28 cellular contexts compared by ENCODE assay signal in genomic region chr16:82425661-82426060, GRCh38.
A peak's percentile ranks its signal among the peaks of the same experiment; 100 is the strongest.
DNase-seq lines count a peak whose midpoint lies in the region; ATAC-seq and TF ChIP-seq lines count a peak whose summit lies in the region.
"Had no signal": no experiment of that assay in that cellular context is flagged by ENCODE, and none has a peak within 500 bp of the region (broad histone marks: within the 10 kb centered on the region; RNA-seq: fewer than 3 reads in every experiment).

No MANE protein-coding gene starts in this region.

- no peak overlapping the region for H3K4me2 ChIP-seq in hepatocyte
- H3K4me2 ChIP-seq: KMS-11 had no signal

- WGBS in hepatocyte (ENCODE audit: low lambda C conversion rate, missing lambda C conversion rate) = 75% methylated on average over 4 of the region's 4 CpGs

- no peak overlapping the region for H3K27ac Mint-ChIP-seq in activated CD4-positive, alpha-beta T cell treated with anti-CD3 and anti-CD28 coated beads for 36 hours
- no peak overlapping the region for H3K27ac Mint-ChIP-seq in stimulated activated effector memory CD8-positive, alpha-beta T cell treated with anti-CD3 and anti-CD28 coated beads, Interleukin-12 subunit alpha, Interleukin-12 subunit beta, amount 100 ng/mL, for 72 hours
- H3K27ac Mint-ChIP-seq: B cell; CD8-positive, alpha-beta T cell; IgD-negative memory B cell had no signal

- POLR2A ChIA-PET in activated CD4-positive, alpha-beta T cell treated with anti-CD3 and anti-CD28 coated beads for 36 hours (lab: Charles Lee) = no interaction called here
- POLR2A ChIA-PET in RWPE1 (lab: Yijun Ruan, JAX; ENCODE audit: low non-redundant PET) = no interaction called here

- H3K27me3 Mint-ChIP-seq in activated CD4-positive, alpha-beta T cell treated with anti-CD3 and anti-CD28 coated beads for 36 hours = peaks cover 16% of the 10 kb centered on the region

- H3K79me2 ChIP-seq in hepatocyte = no peaks in the 10 kb centered on the region

- H2AFZ ChIP-seq in hepatocyte = no peak overlapping the region

- H3K4me1 ChIP-seq in hepatocyte (ENCODE audit: insufficient read depth) = no peaks in the 10 kb centered on the region
- H3K4me1 ChIP-seq: Caco-2, SJCRH30 had no signal

- no peaks in the 10 kb centered on the region for H3K9me3 ChIP-seq in hepatocyte (ENCODE audit: low read depth)
- H3K9me3 ChIP-seq: Caco-2, SJCRH30 had no signal

- TF ChIP-seq CTCF in RWPE1 (conservative IDR thresholded peaks at IDR 0.05; ENCODE audit: low read depth) = no peak
- no peak for TF ChIP-seq CTCF in hepatocyte (IDR thresholded peaks at IDR 0.05; ENCODE audit: poor library complexity)

- H3K36me3 Mint-ChIP-seq in activated CD4-positive, alpha-beta T cell treated with anti-CD3 and anti-CD28 coated beads for 36 hours (ENCODE audit: low read depth) = no peaks in the 10 kb centered on the region
- no peaks in the 10 kb centered on the region for H3K36me3 Mint-ChIP-seq in stimulated activated effector memory CD8-positive, alpha-beta T cell treated with anti-CD3 and anti-CD28 coated beads, Interleukin-12 subunit alpha, Interleukin-12 subunit beta, amount 100 ng/mL, for 72 hours
- H3K36me3 Mint-ChIP-seq: CD8-positive, alpha-beta T cell had no signal

- H3K27ac ChIP-seq in RWPE1 (no peak overlapping the region), hepatocyte (no peak overlapping the region)
- H3K27ac ChIP-seq: 22Rv1, C4-2B, HL-60, KMS-11, SJCRH30 had no signal

- no peaks in the 10 kb centered on the region for H3K36me3 ChIP-seq in hepatocyte (replicated peaks; ENCODE audit: insufficient read depth, low read depth)
- H3K36me3 ChIP-seq: SJCRH30 had no signal

- peak; percentile 12 for ATAC-seq in activated CD4-positive, alpha-beta T cell treated with anti-CD3 and anti-CD28 coated beads for 36 hours
- ATAC-seq in esophagus mucosa (peak; percentile 71), HG03439 (IDR thresholded peaks at IDR 0.05; ENCODE audit: unreplicated experiment) (no peak)
- peak; percentile 72 for ATAC-seq in stimulated activated effector memory CD8-positive, alpha-beta T cell treated with anti-CD3 and anti-CD28 coated beads, Interleukin-12 subunit alpha, Interleukin-12 subunit beta, amount 100 ng/mL, for 72 hours
- ATAC-seq: CD8-positive, alpha-beta T cell; HCT116; Panc1; Right ventricle myocardium inferior had no signal

- CTCF ChIA-PET in activated CD4-positive, alpha-beta T cell treated with anti-CD3 and anti-CD28 coated beads for 36 hours (lab: Charles Lee) = no interaction called here
- CTCF ChIA-PET in RWPE1 (lab: Yijun Ruan, JAX) = interaction anchor here (0.6 kb wide), 1 partner anchor 22 kb away, joined by 3 read pairs; no protein-coding TSS in a partner anchor

- no peak overlapping the region for H3K4me3 ChIP-seq in hepatocyte
- H3K4me3 ChIP-seq: SJCRH30 had no signal

- no peaks in the 10 kb centered on the region for H3K4me1 Mint-ChIP-seq in activated CD4-positive, alpha-beta T cell treated with anti-CD3 and anti-CD28 coated beads for 36 hours
- no peaks in the 10 kb centered on the region for H3K4me1 Mint-ChIP-seq in stimulated activated effector memory CD8-positive, alpha-beta T cell treated with anti-CD3 and anti-CD28 coated beads, Interleukin-12 subunit alpha, Interleukin-12 subunit beta, amount 100 ng/mL, for 72 hours
- H3K4me1 Mint-ChIP-seq: B cell, IgD-negative memory B cell had no signal

- no peaks in the 10 kb centered on the region for H3K9me3 Mint-ChIP-seq in activated CD4-positive, alpha-beta T cell treated with anti-CD3 and anti-CD28 coated beads for 36 hours (ENCODE audit: low read depth)
- peaks cover 3% of the 10 kb centered on the region for H3K9me3 Mint-ChIP-seq in stimulated activated effector memory CD8-positive, alpha-beta T cell treated with anti-CD3 and anti-CD28 coated beads, Interleukin-12 subunit alpha, Interleukin-12 subunit beta, amount 100 ng/mL, for 72 hours
- H3K9me3 Mint-ChIP-seq: CD8-positive, alpha-beta T cell had no signal

- H3K27me3 ChIP-seq in hepatocyte = peaks cover 27% of the 10 kb centered on the region
- H3K27me3 ChIP-seq: SJCRH30 had no signal

- H3K4me3 Mint-ChIP-seq in activated CD4-positive, alpha-beta T cell treated with anti-CD3 and anti-CD28 coated beads for 36 hours = no peak overlapping the region
- H3K4me3 Mint-ChIP-seq in stimulated activated effector memory CD8-positive, alpha-beta T cell treated with anti-CD3 and anti-CD28 coated beads, Interleukin-12 subunit alpha, Interleukin-12 subunit beta, amount 100 ng/mL, for 72 hours = no peak overlapping the region
- H3K4me3 Mint-ChIP-seq: B cell; CD8-positive, alpha-beta T cell; IgD-negative memory B cell had no signal

- DNase-seq in activated CD4-positive, alpha-beta T cell treated with anti-CD3 and anti-CD28 coated beads for 36 hours = no peak
- no peak for DNase-seq in activated CD4-positive, alpha-beta T cell treated with anti-CD3 and anti-CD28 coated beads for 48 hours
- DNase-seq in RWPE1 (ENCODE audit: low spot score) = peak; percentile 5
- DNase-seq in stimulated activated effector memory CD8-positive, alpha-beta T cell treated with anti-CD3 and anti-CD28 coated beads, Interleukin-12 subunit alpha, Interleukin-12 subunit beta, amount 100 ng/mL, for 72 hours (ENCODE audit: low spot score in 2 of 2) = no peak
- no peak for DNase-seq in cerebellar nuclear complex (lab: John Stamatoyannopoulos, UW)
- DNase-seq in hepatocyte (ENCODE audit: low spot score) = no peak
- DNase-seq: Caco-2; CD8-positive, alpha-beta T cell; DMS 273 treated with DMSO at 0.1 percent for 48 hours; DMS79; EL; GF-D8; NCI-H1048; NCI-H1694; NCI-H2029 treated with DMSO at 0.1 percent for 48 hours; NCI-H69; SJCRH30 had no signal

- no peaks in the 10 kb centered on the region for H4K20me1 ChIP-seq in hepatocyte (ENCODE audit: insufficient read depth, poor library complexity, severe bottlenecking)

- intact Hi-C loops in activated CD4-positive, alpha-beta T cell treated with anti-CD3 and anti-CD28 coated beads for 36 hours (cut with DNase I, micrococcal nuclease) = no loop called here

- H3K9me2 ChIP-seq in hepatocyte (replicated peaks; ENCODE audit: insufficient read depth) = no peaks in the 10 kb centered on the region
